ENCODE assay signal across 9 cellular contexts in genomic region chr6:14664112-14664592, GRCh38.
DNase-seq lines count a peak whose midpoint lies in the region; ATAC-seq lines count a peak whose summit lies in the region.
"Had no signal": no experiment of that assay in that cellular context is flagged by ENCODE, and none has a peak within 500 bp of the region (broad histone marks: within the 10 kb centered on the region; RNA-seq: fewer than 3 reads in every experiment).

No MANE protein-coding gene starts in this region.

- intact Hi-C loops in left cardiac atrium (cut with DNase I) = no loop called here

- DNase-seq in NCI-H146 treated with DMSO at 0.1 percent for 48 hours (lab: John Stamatoyannopoulos, UW; ENCODE audit: unreplicated experiment) = peak; percentile 57
- DNase-seq in fibroblast of peridontal ligament (ENCODE audit: extremely low read depth) = peak; percentile 20
- no peak for DNase-seq in AG08396 (ENCODE audit: low spot score)
- DNase-seq in NCI-H82 treated with DMSO at 0.1 percent for 48 hours (lab: John Stamatoyannopoulos, UW; ENCODE audit: unreplicated experiment) = no peak
- no peak for DNase-seq in NCI-H345 treated with DMSO at 0.1 percent for 48 hours (lab: John Stamatoyannopoulos, UW; ENCODE audit: unreplicated experiment)
- no peak for DNase-seq in left cardiac atrium

- ATAC-seq in GM18499 (IDR thresholded peaks at IDR 0.05; ENCODE audit: insufficient read depth, unreplicated experiment) (peak; percentile 38), GM21528 (IDR thresholded peaks at IDR 0.05; ENCODE audit: low FRiP score, unreplicated experiment) (peak; percentile 54), left cardiac atrium (no peak)
- ATAC-seq: HCT116 had no signal

Comparison
In these comparisons a context has a peak if more than half of its experiments do, and no peak if none do; other contexts are left out.
1. ATAC-seq: peak in GM18499 (single experiment) and GM21528 (single experiment); none in left cardiac atrium (0 of 2).
2. DNase-seq: peak in NCI-H146 treated with DMSO at 0.1 percent for 48 hours (single experiment) and fibroblast of peridontal ligament (single experiment); none in AG08396 (single experiment), NCI-H82 treated with DMSO at 0.1 percent for 48 hours (single experiment), NCI-H345 treated with DMSO at 0.1 percent for 48 hours (single experiment) and left cardiac atrium (single experiment).